ENCODE assay signal across 8 cellular contexts in genomic region chr14:75986439-75986765, GRCh38. TPM values are rescaled to one million over a fixed set of nuclear protein-coding genes. Genes with fewer than 3 reads are reported as not detected.
DNase-seq lines count a peak whose midpoint lies in the region; ATAC-seq and TF ChIP-seq lines count a peak whose summit lies in the region.

No MANE protein-coding gene starts in this region.

- no peaks in the 10 kb centered on the region for H3K27me3 Mint-ChIP-seq in T-helper 17 cell

- no peaks in the 10 kb centered on the region for H3K9me3 ChIP-seq in T-helper 17 cell (ENCODE audit: control insufficient read depth, low read length, poor library complexity, severe bottlenecking)

- TF ChIP-seq CTCF in GM12865 (IDR thresholded peaks at IDR 0.05; ENCODE audit: insufficient read depth, low read depth, low read length, missing control alignments): no peak
- TF ChIP-seq CTCF in fibroblast of villous mesenchyme (IDR thresholded peaks at IDR 0.05; ENCODE audit: insufficient read depth, low read depth, low read length): no peak
- TF ChIP-seq CTCF in retinal pigment epithelial cell (conservative IDR thresholded peaks at IDR 0.05; ENCODE audit: low read depth, low read length): no peak

- H3K4me1 Mint-ChIP-seq in T-helper 17 cell: peaks cover 23% of the 10 kb centered on the region

- peak overlapping the region; percentile 90 for H3K4me3 Mint-ChIP-seq in T-helper 17 cell

- peak overlapping the region; percentile 92 for H3K27ac Mint-ChIP-seq in T-helper 17 cell

- ATAC-seq in T-helper 17 cell (no peak), HG02571 (IDR thresholded peaks at IDR 0.05; ENCODE audit: unreplicated experiment) (no peak), HG02798 (IDR thresholded peaks at IDR 0.05; ENCODE audit: poor library complexity, unreplicated experiment) (no peak), HG03342 (IDR thresholded peaks at IDR 0.05; ENCODE audit: unreplicated experiment) (no peak)

- DNase-seq in GM12865 (ENCODE audit: low read depth) (no peak), T-helper 17 cell (no peak), fibroblast of villous mesenchyme (ENCODE audit: low read depth) (no peak), retinal pigment epithelial cell (ENCODE audit: low read depth) (no peak), EL (no peak)

- H3K4me3 ChIP-seq in GM12865 (ENCODE audit: low read depth, low read length): peak overlapping the region; percentile 99
- peak overlapping the region; percentile 81 for H3K4me3 ChIP-seq in fibroblast of villous mesenchyme (ENCODE audit: low read depth, low read length)
- H3K4me3 ChIP-seq in retinal pigment epithelial cell (ENCODE audit: low read length): peak overlapping the region; percentile 92

- peaks cover 3% of the 10 kb centered on the region for H3K36me3 Mint-ChIP-seq in T-helper 17 cell (ENCODE audit: low read depth)

RNA-seq across cellular contexts. Expression of gene IFT43, which starts 0.8 kb away (rescaled TPM):
- total RNA-seq in T-helper 17 cell (10 to 100 TPM; 10.5 to 12.8 TPM), fibroblast of villous mesenchyme (37.4 and 51.0 TPM in 2 replicates)

RNA-seq across cellular contexts. Expression of gene TGFB3, which starts 4.6 kb away (rescaled TPM):
- total RNA-seq in T-helper 17 cell (1 to 10 TPM; 5.8 to 6.5 TPM), fibroblast of villous mesenchyme (7.7 and 14.2 TPM in 2 replicates)
